Comparison of ENCODE assay signal across 7 cellular contexts in the genomic region with DNA sequence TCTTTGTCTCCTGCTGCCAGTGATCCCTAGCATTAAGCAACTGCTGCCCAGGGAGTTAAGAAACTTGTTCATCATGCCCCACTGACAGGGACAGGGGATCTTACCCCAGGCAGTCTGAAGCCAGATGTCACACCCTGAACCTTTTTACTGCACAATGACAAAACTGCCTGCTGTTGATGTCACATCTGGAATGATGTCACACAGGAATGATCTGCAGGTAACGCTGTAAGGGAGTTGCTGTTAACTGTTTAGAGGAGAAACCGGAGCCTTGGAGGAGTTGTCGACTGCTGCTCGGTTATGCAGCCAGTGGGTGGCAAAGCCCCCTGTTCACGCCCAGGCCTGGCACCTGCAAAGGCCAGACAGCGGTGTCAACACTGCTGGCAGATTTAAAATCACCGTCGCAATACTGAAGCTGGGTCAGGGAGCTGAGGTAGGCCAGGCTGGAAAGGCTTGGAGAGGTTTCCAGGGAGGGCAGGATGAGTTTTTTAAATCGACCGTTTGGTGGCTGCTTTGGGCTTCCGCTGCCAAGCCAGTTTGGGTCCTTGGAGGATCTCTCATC. TPM values are rescaled to one million over a fixed set of nuclear protein-coding genes. Genes with fewer than 3 reads are reported as not detected.
DNase-seq lines count a peak whose midpoint lies in the region; ATAC-seq and TF ChIP-seq lines count a peak whose summit lies in the region.

No MANE protein-coding gene starts in this region.

- no peak overlapping the region for H2AFZ ChIP-seq in HCT116 (ENCODE audit: low read depth, low read length, poor library complexity, severe bottlenecking)

- H3K9me2 ChIP-seq in HCT116 (ENCODE audit: insufficient read depth), result no peaks in the 10 kb centered on the region

- H3K79me2 ChIP-seq in HCT116 (ENCODE audit: insufficient read depth, low read length), result no peaks in the 10 kb centered on the region

- H3K4me3 ChIP-seq in HCT116 (replicated peaks in 1 of 2; ENCODE audit: low read depth in 1 of 2, low read length in 2 of 2) (peak overlapping the region; percentile 29 to 58), right atrium auricular region (peak overlapping the region; percentile 27 to 48), skeletal muscle tissue (ENCODE audit: low read length in 3 of 3) (peak overlapping the region in 2 of 3 donors; percentile 67 to 71)

- no TSS peak for BruUV-seq in HCT116 (replicated peaks; lab: Mats Ljungman, UMichigan)

- H3K4me2 ChIP-seq in HCT116 (ENCODE audit: low read length), result peak overlapping the region; percentile 78

- DNase-seq in HCT116 (ENCODE audit: low read depth, low spot score) (no peak), right atrium auricular region (ENCODE audit: low spot score) (no peak)
- DNase-seq in NK-92 treated with Interleukin-12 subunit alpha and Interleukin-12 subunit beta, amount 100 ng/mL, for 24 hours (lab: John Stamatoyannopoulos, UW), result no peak

- H4K20me1 ChIP-seq in HCT116 (ENCODE audit: insufficient read depth), result no peaks in the 10 kb centered on the region

- RAD21 ChIA-PET in HCT116 (lab: Charles Lee; ENCODE audit: low non-redundant PET in 1 of 2, low total read pairs in 2 of 2, uncharacterized antibody in 2 of 2, unreplicated experiment in 2 of 2), result no interaction called here

- CTCF ChIA-PET in HCT116 (lab: Charles Lee), result interaction anchor here (0.5 to 2.8 kb wide), 10 partner anchors 8 to 780 kb away, joined by 3 to 21 read pairs (median 5); no protein-coding TSS in a partner anchor

- H3K9ac ChIP-seq in HCT116 (ENCODE audit: low read length) (peak overlapping the region; percentile 36), skeletal muscle tissue (ENCODE audit: low read depth in 1 of 3, low read length in 3 of 3) (peak overlapping the region in 1 of 3 donors; percentile 45)

- TF ChIP-seq RAD21 in HCT116 (IDR thresholded peaks at IDR 0.05; ENCODE audit: low read depth), result no peak

- POLR2A ChIA-PET in HCT116 (lab: Charles Lee), result no interaction called here

- H3K27me3 ChIP-seq in HCT116 (ENCODE audit: insufficient read depth, low read length) (no peaks in the 10 kb centered on the region; the same call in 1 of the 2 replicates), right atrium auricular region (no peaks in the 10 kb centered on the region), skeletal muscle tissue (ENCODE audit: control insufficient read depth in 3 of 3, insufficient read depth in 3 of 3, low read length in 3 of 3) (peaks cover 0 to 17% (median 14%) of the 10 kb centered on the region in 3 donors)

- H3K9me3 ChIP-seq in HCT116 (ENCODE audit: control insufficient read depth in 1 of 2, insufficient read depth in 1 of 2, low read depth in 1 of 2, low read length in 2 of 2) (no peaks in the 10 kb centered on the region), right atrium auricular region (no peaks in the 10 kb centered on the region), skeletal muscle tissue (ENCODE audit: control insufficient read depth in 3 of 3, low read length in 3 of 3) (no peaks in the 10 kb centered on the region)

- no peak for TF ChIP-seq POLR2A in HCT116 (IDR thresholded peaks at IDR 0.05; ENCODE audit: borderline replicate concordance, extremely low read depth, insufficient read depth, insufficient read length)

- ATAC-seq in HCT116 (peak; percentile 36), GM21529 (IDR thresholded peaks at IDR 0.05; ENCODE audit: unreplicated experiment) (no peak), HG02678 (IDR thresholded peaks at IDR 0.05; ENCODE audit: unreplicated experiment) (no peak)

- intact Hi-C loops in HCT116 (cut with micrococcal nuclease), result loop anchor here (2.0 kb wide), 1 partner anchor 57 kb away; no protein-coding TSS in a partner anchor

- H3K36me3 ChIP-seq in HCT116 (ENCODE audit: control insufficient read depth in 1 of 2, insufficient read depth in 2 of 2, low read length in 2 of 2) (no peaks in the 10 kb centered on the region), right atrium auricular region (no peaks in the 10 kb centered on the region), skeletal muscle tissue (ENCODE audit: control insufficient read depth in 3 of 3, insufficient read depth in 3 of 3, low read length in 3 of 3) (no peaks in the 10 kb centered on the region)

- TF ChIP-seq CTCF in HCT116 (IDR thresholded peaks at IDR 0.05 in 2 of 3, conservative IDR thresholded peaks at IDR 0.05 in 1 of 3; ENCODE audit: borderline replicate concordance in 1 of 3, insufficient read depth in 1 of 3, low read depth in 2 of 3, low read length in 2 of 3), result no peak
- no peak for TF ChIP-seq CTCF in VCaP (conservative IDR thresholded peaks at IDR 0.05)
- TF ChIP-seq CTCF in right atrium auricular region (IDR thresholded peaks at IDR 0.05), result no peak

- H3K4me1 ChIP-seq in HCT116 (ENCODE audit: control insufficient read depth in 1 of 2, insufficient read depth in 2 of 2, low read length in 2 of 2) (peaks cover 3 to 6% of the 10 kb centered on the region in 2 experiments; a peak in 1 of 4 replicates), right atrium auricular region (peaks cover 0 to 8% of the 10 kb centered on the region in 2 donors), skeletal muscle tissue (ENCODE audit: control insufficient read depth in 3 of 3, insufficient read depth in 3 of 3, low read length in 3 of 3) (peaks cover 0 to 4% (median 4%) of the 10 kb centered on the region in 3 donors)

- H3K27ac ChIP-seq in HCT116 (ENCODE audit: low read depth, low read length) (peak overlapping the region; percentile 21; the same call in 1 of the 2 replicates), VCaP (peak overlapping the region; percentile 95), right atrium auricular region (no peak overlapping the region), skeletal muscle tissue (ENCODE audit: low read depth, low read length) (no peak overlapping the region)

TF ChIP-seq in HCT116, 20 proteins besides CTCF, POLR2A, EP300 and RAD21 (continues in another document):
- TF ChIP-seq MAX (IDR thresholded peaks at IDR 0.05) (no peak), JUND (IDR thresholded peaks at IDR 0.05) (no peak), SP1 (IDR thresholded peaks at IDR 0.05; ENCODE audit: low read depth) (no peak), ZNF274 (IDR thresholded peaks at IDR 0.05; ENCODE audit: low read depth, low read length) (no peak), YY1 (IDR thresholded peaks at IDR 0.05; ENCODE audit: extremely low read depth, insufficient replicate concordance, low read depth, low read length) (no peak), CEBPB (IDR thresholded peaks at IDR 0.05; ENCODE audit: low read depth) (no peak), SIN3A (IDR thresholded peaks at IDR 0.05; ENCODE audit: low read depth) (no peak), SRF (IDR thresholded peaks at IDR 0.05; ENCODE audit: low read depth) (no peak), FOSL1 (IDR thresholded peaks at IDR 0.05; ENCODE audit: low read depth) (no peak), POLR2AphosphoS5 (IDR thresholded peaks at IDR 0.05; ENCODE audit: low read depth, low read length) (no peak), CBX3 (IDR thresholded peaks at IDR 0.05; ENCODE audit: low read depth) (no peak), EZH2phosphoT487 (IDR thresholded peaks at IDR 0.05; ENCODE audit: borderline replicate concordance) (no peak)
- TF ChIP-seq, protein P1, sequence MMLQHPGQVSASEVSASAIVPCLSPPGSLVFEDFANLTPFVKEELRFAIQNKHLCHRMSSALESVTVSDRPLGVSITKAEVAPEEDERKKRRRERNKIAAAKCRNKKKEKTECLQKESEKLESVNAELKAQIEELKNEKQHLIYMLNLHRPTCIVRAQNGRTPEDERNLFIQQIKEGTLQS (IDR thresholded peaks at IDR 0.05), result no peak
- TF ChIP-seq, protein P2, sequence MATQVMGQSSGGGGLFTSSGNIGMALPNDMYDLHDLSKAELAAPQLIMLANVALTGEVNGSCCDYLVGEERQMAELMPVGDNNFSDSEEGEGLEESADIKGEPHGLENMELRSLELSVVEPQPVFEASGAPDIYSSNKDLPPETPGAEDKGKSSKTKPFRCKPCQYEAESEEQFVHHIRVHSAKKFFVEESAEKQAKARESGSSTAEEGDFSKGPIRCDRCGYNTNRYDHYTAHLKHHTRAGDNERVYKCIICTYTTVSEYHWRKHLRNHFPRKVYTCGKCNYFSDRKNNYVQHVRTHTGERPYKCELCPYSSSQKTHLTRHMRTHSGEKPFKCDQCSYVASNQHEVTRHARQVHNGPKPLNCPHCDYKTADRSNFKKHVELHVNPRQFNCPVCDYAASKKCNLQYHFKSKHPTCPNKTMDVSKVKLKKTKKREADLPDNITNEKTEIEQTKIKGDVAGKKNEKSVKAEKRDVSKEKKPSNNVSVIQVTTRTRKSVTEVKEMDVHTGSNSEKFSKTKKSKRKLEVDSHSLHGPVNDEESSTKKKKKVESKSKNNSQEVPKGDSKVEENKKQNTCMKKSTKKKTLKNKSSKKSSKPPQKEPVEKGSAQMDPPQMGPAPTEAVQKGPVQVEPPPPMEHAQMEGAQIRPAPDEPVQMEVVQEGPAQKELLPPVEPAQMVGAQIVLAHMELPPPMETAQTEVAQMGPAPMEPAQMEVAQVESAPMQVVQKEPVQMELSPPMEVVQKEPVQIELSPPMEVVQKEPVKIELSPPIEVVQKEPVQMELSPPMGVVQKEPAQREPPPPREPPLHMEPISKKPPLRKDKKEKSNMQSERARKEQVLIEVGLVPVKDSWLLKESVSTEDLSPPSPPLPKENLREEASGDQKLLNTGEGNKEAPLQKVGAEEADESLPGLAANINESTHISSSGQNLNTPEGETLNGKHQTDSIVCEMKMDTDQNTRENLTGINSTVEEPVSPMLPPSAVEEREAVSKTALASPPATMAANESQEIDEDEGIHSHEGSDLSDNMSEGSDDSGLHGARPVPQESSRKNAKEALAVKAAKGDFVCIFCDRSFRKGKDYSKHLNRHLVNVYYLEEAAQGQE (IDR thresholded peaks at IDR 0.05; ENCODE audit: low read depth), result no peak

RNA-seq across cellular contexts. Expression of gene SLIT1, which starts 10.0 kb away (rescaled TPM):
- total RNA-seq in HCT116 (2021; ENCODE audit: unreplicated experiment) (0.42 TPM), right atrium auricular region (not detected), skeletal muscle tissue (under 0.01 TPM)
- polyA plus RNA-seq in HCT116 (2012), result 0.16 and 0.20 TPM in 2 replicates

Comparison
In these comparisons a context has a peak if more than half of its experiments do, and no peak if none do; other contexts are left out.
1. H3K27ac ChIP-seq: peak in HCT116 (single experiment) and VCaP (single experiment); none in right atrium auricular region (0 of 2) and skeletal muscle tissue (single experiment).
2. Peak in every context shown above with its lines, with median percentiles within 50 percentile points of each other: H3K4me3 ChIP-seq.